Comparison of ENCODE assay signal across 17 cellular contexts in the genomic region with DNA sequence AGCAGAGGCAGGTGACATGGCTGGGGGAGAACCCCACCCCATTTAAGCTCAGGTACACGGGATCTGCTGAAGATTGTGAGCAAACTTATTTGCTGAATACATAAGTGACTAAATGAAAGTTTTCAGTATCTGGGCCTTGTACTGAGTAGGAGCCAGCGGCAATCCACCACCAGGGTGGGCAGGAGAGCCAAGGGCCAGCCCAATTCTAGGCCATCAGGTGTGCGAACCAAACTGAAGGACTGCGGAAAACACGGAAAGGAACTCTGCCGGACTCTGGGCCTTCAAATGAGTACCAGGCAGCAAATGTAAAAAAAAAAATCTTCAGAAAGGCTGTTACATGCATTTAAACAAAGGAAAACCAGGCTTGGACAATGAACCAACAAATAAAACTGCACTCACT. TPM values are rescaled to one million over a fixed set of nuclear protein-coding genes. Genes with fewer than 3 reads are reported as not detected.
DNase-seq lines count a peak whose midpoint lies in the region; ATAC-seq, FAIRE-seq and TF ChIP-seq lines count a peak whose summit lies in the region.
"Had no signal": no experiment of that assay in that cellular context is flagged by ENCODE, and none has a peak within 500 bp of the region (broad histone marks: within the 10 kb centered on the region; RNA-seq: fewer than 3 reads in every experiment).

No MANE protein-coding gene starts in this region.

- TF ChIP-seq EP300 in K562 (IDR thresholded peaks at IDR 0.05; ENCODE audit: low read length) = no peak

- H3K9me1 ChIP-seq in K562 (ENCODE audit: control insufficient read depth, insufficient read depth, low read length) = no peaks in the 10 kb centered on the region

- H3K9ac ChIP-seq in K562 (ENCODE audit: insufficient read depth in 1 of 2, low read depth in 2 of 2, low read length in 2 of 2) = no peak overlapping the region

- H3K4me1 ChIP-seq in left ventricle myocardium inferior (peaks cover 100% of the 10 kb centered on the region), K562 (replicated peaks in 1 of 2; ENCODE audit: control insufficient read depth in 2 of 2, insufficient read depth in 2 of 2, low read length in 2 of 2) (peaks cover 6 to 27% of the 10 kb centered on the region in 2 experiments; a peak in 4 of 5 replicates), vagina (peaks cover 69% of the 10 kb centered on the region)

- no peak overlapping the region for H3K4me2 ChIP-seq in K562 (ENCODE audit: insufficient read depth, low read length)

- H3K27me3 ChIP-seq in left ventricle myocardium inferior (ENCODE audit: low read depth) (no peaks in the 10 kb centered on the region), K562 (ENCODE audit: control insufficient read depth in 2 of 2, insufficient read depth in 2 of 2, low read length in 2 of 2) (no peaks in the 10 kb centered on the region), vagina (no peaks in the 10 kb centered on the region)
- H3K27me3 ChIP-seq: breast epithelium, upper lobe of left lung had no signal

- BruUV-seq in K562 (replicated peaks; lab: Mats Ljungman, UMichigan) = no TSS peak

- H3K4me3 ChIP-seq in left ventricle myocardium inferior = no peak overlapping the region
- no peak overlapping the region for H3K4me3 ChIP-seq in K562
- H3K4me3 ChIP-seq in vagina = no peak overlapping the region
- H3K4me3 ChIP-seq: breast epithelium, upper lobe of left lung had no signal

- H3K27ac ChIP-seq in left ventricle myocardium inferior (replicated peaks) = peak overlapping the region; percentile 88
- no peak overlapping the region for H3K27ac ChIP-seq in K562 (ENCODE audit: extremely low read depth, low read depth, low read length)
- peak overlapping the region; percentile 40 for H3K27ac ChIP-seq in vagina
- H3K27ac ChIP-seq: breast epithelium, upper lobe of left lung had no signal

- no peaks in the 10 kb centered on the region for H3K9me3 ChIP-seq in left ventricle myocardium inferior (replicated peaks)
- no peaks in the 10 kb centered on the region for H3K9me3 ChIP-seq in K562 (replicated peaks; ENCODE audit: control insufficient read depth, insufficient read depth, low read depth, low read length)
- H3K9me3 ChIP-seq in vagina = no peaks in the 10 kb centered on the region
- H3K9me3 ChIP-seq: breast epithelium, upper lobe of left lung had no signal

- H3K36me3 ChIP-seq in left ventricle myocardium inferior (no peaks in the 10 kb centered on the region), K562 (ENCODE audit: control insufficient read depth, insufficient read depth, low read length) (no peaks in the 10 kb centered on the region), vagina (no peaks in the 10 kb centered on the region)
- H3K36me3 ChIP-seq: breast epithelium, upper lobe of left lung had no signal

- TF ChIP-seq CTCF in left ventricle myocardium inferior (IDR thresholded peaks at IDR 0.05; ENCODE audit: borderline replicate concordance) (no peak), K562 (IDR thresholded peaks at IDR 0.05 in 2 of 3, conservative IDR thresholded peaks at IDR 0.05 in 1 of 3; ENCODE audit: insufficient read depth in 2 of 3, low read depth in 1 of 3, low read length in 3 of 3) (peak in 1 of 3 experiments; percentile 18; a peak in 1 of 6 replicates), vagina (IDR thresholded peaks at IDR 0.05) (no peak)

- TF ChIP-seq POLR2A in K562 (conservative IDR thresholded peaks at IDR 0.05) = no peak
- TF ChIP-seq POLR2A in vagina (IDR thresholded peaks at IDR 0.05) = no peak

- no peak for TF ChIP-seq RAD21 in K562 (CRISPR knock-in tag; conservative IDR thresholded peaks at IDR 0.05 in 1 of 2, IDR thresholded peaks at IDR 0.05 in 1 of 2)

- no peak overlapping the region for H2AFZ ChIP-seq in K562 (ENCODE audit: low read depth, low read length)

- H3K79me2 ChIP-seq in K562 (ENCODE audit: control insufficient read depth, insufficient read depth, low read length) = peaks cover 74% of the 10 kb centered on the region

- 88% methylated on average over 6 of the region's 6 CpGs for WGBS in K562 (ENCODE audit: insufficient coverage, low coverage, missing lambda C conversion rate)

- POLR2A ChIA-PET in K562 (lab: Yijun Ruan, JAX) = no interaction called here

- DNase-seq in left ventricle myocardium inferior = no peak
- no peak for DNase-seq in left ventricle myocardium superior
- peak in 1 of 4 experiments; percentile 34 for DNase-seq in K562 (ENCODE audit: extremely low read depth in 1 of 4, low spot score in 3 of 4)
- peak; percentile 45 for DNase-seq in iPS-NIHi11 (ENCODE audit: low spot score)
- no peak for DNase-seq in vagina (ENCODE audit: extremely low spot score in 2 of 2)
- no peak for DNase-seq in G401 (ENCODE audit: low spot score)
- DNase-seq in NOMO-1 (lab: John Stamatoyannopoulos, UW; ENCODE audit: unreplicated experiment in 2 of 2) = no peak
- no peak for DNase-seq in A172 (ENCODE audit: low spot score)
- DNase-seq: activated CD4-positive, alpha-beta T cell treated with anti-CD3 and anti-CD28 coated beads for 4 hours; effector memory CD8-positive, alpha-beta T cell; EL; NCI-H1048; stimulated activated CD4-positive, alpha-beta T cell treated with anti-CD3 and anti-CD28 coated beads, Interleukin-4, amount 100 ng/mL, for 24 hours; T-helper 17 cell; upper lobe of left lung had no signal

- in situ Hi-C loops in K562 (cut with MboI) (no loop called here), G401 (cut with HindIII; ENCODE audit: low sequenced_read_pairs) (no loop called here)

- CTCF ChIA-PET in K562 (lab: Yijun Ruan, JAX; ENCODE audit: low intra/inter-chr PET ratio) = no interaction called here

- no peak for ATAC-seq in left ventricle myocardium superior
- ATAC-seq in K562 = peak; percentile 42; the same call in 2 of the 3 replicates
- ATAC-seq: effector memory CD8-positive, alpha-beta T cell; T-helper 17 cell had no signal

- no peak for FAIRE-seq in K562 (lab: Jason Lieb, UNC)
- FAIRE-seq: frontal cortex had no signal

- intact Hi-C loops in left ventricle myocardium inferior (cut with micrococcal nuclease) = no loop called here
- intact Hi-C loops in left ventricle myocardium superior (cut with micrococcal nuclease) = no loop called here
- intact Hi-C loops in K562 (cut with micrococcal nuclease) = no loop called here
- intact Hi-C loops in vagina (cut with DNase I) = no loop called here

- H4K20me1 ChIP-seq in K562 (replicated peaks; ENCODE audit: control insufficient read depth, insufficient read depth, low read length) = peaks cover 28% of the 10 kb centered on the region

TF ChIP-seq in K562, 482 proteins besides CTCF, POLR2A, EP300 and RAD21:
- TF ChIP-seq CHCHD3 (CRISPR knock-in tag; IDR thresholded peaks at IDR 0.05) = no peak
- TF ChIP-seq POLR2G (IDR thresholded peaks at IDR 0.05; ENCODE audit: low read depth, low read length) = no peak
- TF ChIP-seq, protein P1, sequence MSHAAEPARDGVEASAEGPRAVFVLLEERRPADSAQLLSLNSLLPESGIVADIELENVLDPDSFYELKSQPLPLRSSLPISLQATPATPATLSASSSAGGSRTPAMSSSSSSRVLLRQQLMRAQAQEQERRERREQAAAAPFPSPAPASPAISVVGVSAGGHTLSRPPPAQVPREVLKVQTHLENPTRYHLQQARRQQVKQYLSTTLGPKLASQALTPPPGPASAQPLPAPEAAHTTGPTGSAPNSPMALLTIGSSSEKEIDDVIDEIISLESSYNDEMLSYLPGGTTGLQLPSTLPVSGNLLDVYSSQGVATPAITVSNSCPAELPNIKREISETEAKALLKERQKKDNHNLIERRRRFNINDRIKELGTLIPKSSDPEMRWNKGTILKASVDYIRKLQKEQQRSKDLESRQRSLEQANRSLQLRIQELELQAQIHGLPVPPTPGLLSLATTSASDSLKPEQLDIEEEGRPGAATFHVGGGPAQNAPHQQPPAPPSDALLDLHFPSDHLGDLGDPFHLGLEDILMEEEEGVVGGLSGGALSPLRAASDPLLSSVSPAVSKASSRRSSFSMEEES (CRISPR knock-in tag; IDR thresholded peaks at IDR 0.05) = no peak
- no peak for TF ChIP-seq TRIM24 (IDR thresholded peaks at IDR 0.05)
- no peak for TF ChIP-seq EHMT2 (IDR thresholded peaks at IDR 0.05)
- no peak for TF ChIP-seq SRSF1 (IDR thresholded peaks at IDR 0.05; ENCODE audit: low read depth, low read length)
- TF ChIP-seq SNRNP70 (optimal IDR thresholded peaks at IDR 0.05; ENCODE audit: low read depth, low read length) = no peak
- TF ChIP-seq SP1 (CRISPR knock-in tag; IDR thresholded peaks at IDR 0.05) = no peak

RNA-seq across cellular contexts. Expression of a gene that starts 19.7 kb away (rescaled TPM):
- total RNA-seq in left ventricle myocardium inferior (53.7 TPM), left ventricle myocardium superior (72.2 TPM), K562 (2014; rRNA removed) (10.9 and 14.4 TPM in 2 replicates), K562 (2014; rRNA removed; fragmentation: Illumina TruSeq; extraction: Trizol) (13.6 and 14.0 TPM in 2 replicates), K562 (2015; rRNA removed; fragmentation: Illumina TruSeq; extraction: Trizol) (10.4 and 14.4 TPM in 2 replicates), K562 (2021) (39.5 and 45.1 TPM in 2 replicates), vagina (52.1 TPM)
- total RNA-seq in K562 (2011; cell fraction: chromatin; rRNA removed; ENCODE audit: low replicate concordance) = 86.7 and 111 TPM in 2 replicates
- total RNA-seq in K562 (2011; cell fraction: nucleolus; rRNA removed) = 35.9 and 49.1 TPM in 2 replicates
- 72.0 and 106 TPM in 2 replicates for total RNA-seq in K562 (2011; cell fraction: nucleoplasm; rRNA removed)
- polyA plus RNA-seq in K562 (2011; rRNA removed) (9.9 and 10.6 TPM in 2 replicates), K562 (2014; fragmentation: Illumina TruSeq; extraction: Trizol) (32.7 and 41.5 TPM in 2 replicates), K562 (2014; fragmentation: Nextera tagmentation; extraction: Ambion mirVana) (1 to 10 TPM; 5.8 to 8.0 TPM), K562 (2014; rRNA removed) (18.1 and 22.8 TPM in 2 replicates)
- polyA plus RNA-seq in K562 (2011; cell fraction: cytosol; rRNA removed) = 8.3 and 9.3 TPM in 2 replicates
- polyA plus RNA-seq in K562 (2011; cell fraction: nucleus; rRNA removed) = 27.4 and 27.8 TPM in 2 replicates
- polyA plus RNA-seq in K562 (2012) = 19.4 and 26.5 TPM in 2 replicates
- polyA minus RNA-seq in K562 (2011; rRNA and poly(A)+ RNA removed) = 23.2 and 25.8 TPM in 2 replicates
- polyA minus RNA-seq in K562 (2011; cell fraction: cytosol; rRNA and poly(A)+ RNA removed) = 13.8 and 19.8 TPM in 2 replicates
- 16.4 and 22.4 TPM in 2 replicates for polyA minus RNA-seq in K562 (2011; cell fraction: nucleus; rRNA and poly(A)+ RNA removed)
- 11.7 and 14.4 TPM in 2 replicates for total RNA-seq in G401 (2014; rRNA removed; shearing (Covaris generic))
- 51.9 and 58.7 TPM in 2 replicates for total RNA-seq in A172 (2014; rRNA removed; shearing (Covaris generic))
